In the genomic region with DNA sequence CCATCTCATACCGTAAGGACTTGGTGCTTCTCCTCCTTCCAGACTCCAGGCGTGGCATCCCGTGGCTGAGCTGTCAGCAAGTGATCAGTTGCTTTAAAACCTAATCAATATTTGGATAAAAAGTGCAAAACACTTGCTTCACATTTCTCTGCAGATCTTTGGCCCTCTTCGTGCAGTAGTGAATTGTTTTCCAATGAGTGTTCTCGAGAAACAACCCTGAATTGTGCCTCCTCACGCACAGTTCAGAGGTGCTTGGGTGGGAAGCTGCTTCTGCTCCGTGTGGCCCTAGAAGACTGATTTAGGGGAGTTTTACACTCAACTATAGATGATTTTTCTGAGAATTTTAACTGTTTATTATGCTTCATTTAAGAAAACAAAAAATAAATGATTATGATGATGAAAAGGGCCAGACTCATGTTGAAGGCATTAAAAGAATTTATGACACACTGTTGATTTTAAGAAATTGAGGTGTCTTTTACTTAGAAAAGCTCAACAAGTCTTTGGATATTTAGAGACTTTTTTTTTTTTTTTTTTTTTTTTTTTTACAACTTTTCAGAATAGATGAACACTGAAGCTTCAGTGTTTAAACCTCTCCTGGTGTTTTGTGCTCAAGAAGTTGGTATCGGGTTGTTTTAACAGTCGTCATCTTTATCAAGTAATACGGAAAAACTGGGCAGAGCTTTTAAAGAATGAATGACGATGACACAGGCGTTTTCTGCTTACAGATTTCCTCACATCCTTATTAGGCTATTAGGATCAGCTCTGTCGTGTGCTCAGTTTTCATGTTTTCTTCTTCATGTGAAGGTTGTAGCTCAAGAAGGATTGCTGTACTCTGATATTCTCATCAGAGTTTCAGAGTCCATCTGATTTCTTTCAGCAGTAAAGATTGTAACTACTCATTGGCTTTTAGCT, we compare ENCODE assay signal across 12 cellular contexts. TPM values are rescaled to one million over a fixed set of nuclear protein-coding genes. Genes with fewer than 3 reads are reported as not detected.
DNase-seq lines count a peak whose midpoint lies in the region; ATAC-seq and TF ChIP-seq lines count a peak whose summit lies in the region.
"Had no signal": no experiment of that assay in that cellular context is flagged by ENCODE, and none has a peak within 500 bp of the region (broad histone marks: within the 10 kb centered on the region; RNA-seq: fewer than 3 reads in every experiment).

No MANE protein-coding gene starts in this region.

- no peaks in the 10 kb centered on the region for H3F3A ChIP-seq in SK-N-SH (replicated peaks; ENCODE audit: insufficient read depth)

- H4K20me1 ChIP-seq in SK-N-SH (ENCODE audit: insufficient read depth) = no peaks in the 10 kb centered on the region

- CTCF ChIA-PET in BJ (lab: Yijun Ruan, JAX) (interaction anchor here (0.6 to 2.6 kb wide), 8 partner anchors 10 to 213 kb away, joined by 3 to 9 read pairs (median 3); no protein-coding TSS in a partner anchor), SK-N-SH (lab: Yijun Ruan, JAX) (interaction anchor here (1.4 to 2.0 kb wide), 4 partner anchors 12 to 214 kb away, joined by 3 to 4 read pairs (median 4); no protein-coding TSS in a partner anchor)

- H3K4me3 ChIP-seq in BJ (ENCODE audit: low read depth, low read length) (no peak overlapping the region), WI38 (ENCODE audit: low read depth, low read length) (peak overlapping the region; percentile 1; the same call in 1 of the 2 replicates), fibroblast of villous mesenchyme (ENCODE audit: low read depth, low read length) (no peak overlapping the region), sigmoid colon (no peak overlapping the region), SK-N-SH (ENCODE audit: low read depth in 2 of 2, low read length in 1 of 2) (no peak overlapping the region)

- H3K27me3 ChIP-seq in BJ (ENCODE audit: control insufficient read depth, insufficient read depth, low read length) = no peaks in the 10 kb centered on the region
- no peaks in the 10 kb centered on the region for H3K27me3 ChIP-seq in sigmoid colon
- no peaks in the 10 kb centered on the region for H3K27me3 ChIP-seq in SK-N-SH (ENCODE audit: insufficient read depth)

- WGBS in sigmoid colon, 2 donors = 89 to 90% methylated on average over 13 of the region's 13 CpGs
- 92% methylated on average over 13 of the region's 13 CpGs for WGBS in SK-N-SH (ENCODE audit: low lambda C conversion rate)

- peak; percentile 26 for DNase-seq in BJ (ENCODE audit: low read depth)
- peak; percentile 58 for DNase-seq in fibroblast of villous mesenchyme (ENCODE audit: low read depth)
- no peak for DNase-seq in sigmoid colon
- no peak for DNase-seq in SK-N-SH
- no peak for DNase-seq in activated CD8-positive, alpha-beta memory T cell treated with anti-CD3 and anti-CD28 coated beads, Interleukin-2, amount 50 U/mL, for 48 hours
- DNase-seq: activated CD4-positive, alpha-beta T cell treated with anti-CD3 and anti-CD28 coated beads for 1 hour; COR-L47; NCI-H2171; SHP77 had no signal

- TF ChIP-seq CTCF in BJ (IDR thresholded peaks at IDR 0.05; ENCODE audit: insufficient read depth, low read depth, low read length) = no peak
- TF ChIP-seq CTCF in WI38 (IDR thresholded peaks at IDR 0.05; ENCODE audit: low read depth, low read length) = no peak
- no peak for TF ChIP-seq CTCF in fibroblast of villous mesenchyme (IDR thresholded peaks at IDR 0.05; ENCODE audit: insufficient read depth, low read depth, low read length)
- no peak for TF ChIP-seq CTCF in sigmoid colon (IDR thresholded peaks at IDR 0.05)
- no peak for TF ChIP-seq CTCF in SK-N-SH (IDR thresholded peaks at IDR 0.05)

- POLR2A ChIA-PET in BJ (lab: Charles Lee) (no interaction called here), SK-N-SH (lab: Yijun Ruan, JAX) (no interaction called here)

- no peak overlapping the region for H2AFZ ChIP-seq in SK-N-SH (ENCODE audit: low read depth)

- H3K36me3 ChIP-seq in BJ (ENCODE audit: control insufficient read depth, insufficient read depth, low read length) (peaks cover 30% of the 10 kb centered on the region), sigmoid colon (peaks cover 7 to 72% (median 20%) of the 10 kb centered on the region in 4 donors), SK-N-SH (replicated peaks in 1 of 2; ENCODE audit: control insufficient read depth in 1 of 2, insufficient read depth in 2 of 2, low read length in 1 of 2) (peaks cover 31 to 84% of the 10 kb centered on the region in 2 experiments)

- H3K9me3 ChIP-seq in sigmoid colon (no peaks in the 10 kb centered on the region), SK-N-SH (no peaks in the 10 kb centered on the region)

- H3K9me2 ChIP-seq in SK-N-SH = no peaks in the 10 kb centered on the region

- ATAC-seq in GM19395 (IDR thresholded peaks at IDR 0.05; ENCODE audit: unreplicated experiment) (no peak), GM21447 (IDR thresholded peaks at IDR 0.05; ENCODE audit: unreplicated experiment) (no peak)

- H3K27ac ChIP-seq in sigmoid colon (peak overlapping the region; percentile 69 to 88 (median 76)), SK-N-SH (ENCODE audit: low read depth in 2 of 2, low read length in 1 of 2) (peak overlapping the region in 1 of 2 experiments; percentile 23; a peak in 3 of 4 replicates)

- TF ChIP-seq RAD21 in SK-N-SH (IDR thresholded peaks at IDR 0.05; ENCODE audit: low read length) = no peak

- TF ChIP-seq EP300 in sigmoid colon (IDR thresholded peaks at IDR 0.05) (no peak), SK-N-SH (IDR thresholded peaks at IDR 0.05; ENCODE audit: borderline replicate concordance in 1 of 2, low read depth in 1 of 2, low read length in 1 of 2) (no peak)

- H3K4me1 ChIP-seq in sigmoid colon = peaks cover 0 to 47% (median 33%) of the 10 kb centered on the region in 4 donors
- H3K4me1 ChIP-seq in SK-N-SH (ENCODE audit: control insufficient read depth in 1 of 2, insufficient read depth in 2 of 2, low read depth in 1 of 2, low read length in 1 of 2) = peaks cover 7 to 12% of the 10 kb centered on the region in 2 experiments; a peak in 2 of 4 replicates

- no peak overlapping the region for H3K9ac ChIP-seq in SK-N-SH

- no peak overlapping the region for H3K4me2 ChIP-seq in SK-N-SH

- intact Hi-C loops in sigmoid colon (cut with DNase I) = loop anchor here (5.0 kb wide), 1 partner anchor 59 kb away; no protein-coding TSS in a partner anchor

- no peak for TF ChIP-seq POLR2A in sigmoid colon (IDR thresholded peaks at IDR 0.05)

- H3K79me2 ChIP-seq in SK-N-SH (ENCODE audit: insufficient read depth) = 0 out of 2 replicates have a peak, but pooled peaks cover 3% of the 10 kb centered on the region

TF ChIP-seq in SK-N-SH, 30 proteins besides CTCF, POLR2A, EP300 and RAD21:
- TF ChIP-seq RCOR1 (IDR thresholded peaks at IDR 0.05; ENCODE audit: low read length) (no peak), YY1 (IDR thresholded peaks at IDR 0.05; ENCODE audit: low read depth) (no peak), SIN3A (IDR thresholded peaks at IDR 0.05; ENCODE audit: borderline replicate concordance, low read depth, low read length) (no peak), EZH2phosphoT487 (IDR thresholded peaks at IDR 0.05; ENCODE audit: borderline replicate concordance, low read depth) (no peak), TEAD4 (IDR thresholded peaks at IDR 0.05; ENCODE audit: borderline replicate concordance, insufficient read depth) (no peak), NRF1 (IDR thresholded peaks at IDR 0.05; ENCODE audit: low read depth, low read length) (no peak)
- TF ChIP-seq, protein P1, sequence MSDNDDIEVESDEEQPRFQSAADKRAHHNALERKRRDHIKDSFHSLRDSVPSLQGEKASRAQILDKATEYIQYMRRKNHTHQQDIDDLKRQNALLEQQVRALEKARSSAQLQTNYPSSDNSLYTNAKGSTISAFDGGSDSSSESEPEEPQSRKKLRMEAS (IDR thresholded peaks at IDR 0.05; ENCODE audit: low read depth) = no peak
TF ChIP-seq in SK-N-SH: peak in this region for 0.

RNA-seq across cellular contexts. Expression of gene TEX29, which starts 39.5 kb away (rescaled TPM):
- polyA plus RNA-seq in BJ (2011; rRNA removed) (0.17 and 0.54 TPM in 2 replicates), sigmoid colon (under 1 TPM in 1 of 3 donors, not detected in 2; 0.79 TPM), SK-N-SH (2012; rRNA removed) (0.18 TPM in 1 of 2 replicates, not detected in the other)
- not detected in 2 replicates for polyA minus RNA-seq in BJ (2011; rRNA and poly(A)+ RNA removed)
- total RNA-seq in fibroblast of villous mesenchyme (0.64 TPM in 1 of 2 replicates, not detected in the other), sigmoid colon (1 to 10 TPM in 2 of 4 donors, not detected in 2; 1.5 to 2.1 TPM)
- not detected in 2 replicates for polyA plus RNA-seq in SK-N-SH (2012; cell fraction: cytosol; rRNA removed)
- 0.12 and 0.20 TPM in 2 replicates for polyA plus RNA-seq in SK-N-SH (2012; cell fraction: nucleus; rRNA removed)

Comparison
In these comparisons a context has a peak if more than half of its experiments do, and no peak if none do; other contexts are left out.
1. DNase-seq: peak in BJ (single experiment) and fibroblast of villous mesenchyme (single experiment); none in sigmoid colon (single experiment), SK-N-SH (single experiment) and activated CD8-positive, alpha-beta memory T cell treated with anti-CD3 and anti-CD28 coated beads, Interleukin-2, amount 50 U/mL, for 48 hours (single experiment).